ENCODE assay signal across 1 cellular context in the genomic region with DNA sequence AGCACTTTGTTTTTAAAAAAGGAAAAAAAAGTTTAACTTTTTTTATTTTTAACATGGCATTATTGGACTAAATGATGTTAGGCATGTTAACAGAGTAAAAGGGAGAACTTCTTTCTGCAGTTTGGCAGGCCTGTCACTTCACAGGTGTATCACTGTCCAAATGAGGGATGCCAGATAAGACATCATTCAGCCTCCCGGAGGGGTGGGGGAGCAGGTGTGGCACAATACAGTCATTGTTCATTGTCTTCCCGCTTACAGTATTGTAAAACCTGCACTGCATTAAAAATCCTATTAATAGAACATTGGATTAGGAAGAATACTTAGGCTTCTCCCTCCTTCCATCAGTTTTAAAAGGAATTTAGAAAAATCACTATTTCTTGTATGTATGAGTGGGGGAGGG.
TF ChIP-seq lines count a peak whose summit lies in the region.

No MANE protein-coding gene starts in this region.

TF ChIP-seq in IMR-90, 13 proteins besides CTCF, POLR2A, EP300 and RAD21 (continued from another document):
- no peak for TF ChIP-seq RCOR1 (IDR thresholded peaks at IDR 0.05; ENCODE audit: insufficient replicate concordance, low read length)
- TF ChIP-seq FOS (IDR thresholded peaks at IDR 0.05; ENCODE audit: low read depth, low read length) = no peak
- no peak for TF ChIP-seq CEBPB (IDR thresholded peaks at IDR 0.05; ENCODE audit: low read depth, low read length)
- no peak for TF ChIP-seq CHD1 (IDR thresholded peaks at IDR 0.05; ENCODE audit: low read depth, low read length)
- TF ChIP-seq MXI1 (IDR thresholded peaks at IDR 0.05; ENCODE audit: borderline replicate concordance, low read depth, low read length) = no peak
- TF ChIP-seq NFE2L2 (IDR thresholded peaks at IDR 0.05; ENCODE audit: low read depth, low read length) = no peak
- no peak for TF ChIP-seq BHLHE40 (IDR thresholded peaks at IDR 0.05; ENCODE audit: low read depth, low read length)
